22 cellular contexts compared by ENCODE assay signal in the genomic region with DNA sequence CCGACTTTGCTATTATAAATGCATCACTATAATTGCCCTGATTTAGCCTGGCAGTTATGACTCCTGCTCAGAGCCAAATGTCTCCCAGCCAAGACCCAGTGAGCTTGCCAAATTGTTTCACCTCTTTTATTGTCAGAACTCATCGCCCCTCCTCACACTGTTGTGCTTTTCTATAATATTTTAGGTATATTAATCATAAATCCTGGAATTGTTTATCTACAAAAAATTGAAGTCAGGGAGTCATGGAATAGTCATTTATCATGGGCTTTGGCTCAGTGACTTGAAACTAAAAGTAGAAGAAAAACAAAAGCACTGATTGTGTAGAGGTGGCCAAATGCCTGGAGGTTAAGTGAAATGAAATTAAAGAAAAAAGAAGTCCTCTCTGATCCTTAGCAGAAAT.
DNase-seq lines count a peak whose midpoint lies in the region; ATAC-seq and TF ChIP-seq lines count a peak whose summit lies in the region.
"Had no signal": no experiment of that assay in that cellular context is flagged by ENCODE, and none has a peak within 500 bp of the region (broad histone marks: within the 10 kb centered on the region; RNA-seq: fewer than 3 reads in every experiment).

No MANE protein-coding gene starts in this region.

- H3K27me3 ChIP-seq in right cardiac atrium (ENCODE audit: control insufficient read depth, insufficient read depth) (no peaks in the 10 kb centered on the region), foreskin keratinocyte (peaks cover 15% of the 10 kb centered on the region)
- H3K27me3 ChIP-seq: BLaER1 treated with 17β-estradiol and CSF1 and Interleukin-3, amounts not matched to agents 10 nM and 100 nM; right atrium auricular region had no signal

- intact Hi-C loops in right cardiac atrium (cut with DNase I) (no loop called here), cardiac septum (cut with DNase I) (no loop called here)

- no peaks in the 10 kb centered on the region for H3K4me1 Mint-ChIP-seq in activated CD4-positive, alpha-beta memory T cell treated with anti-CD3 and anti-CD28 coated beads, Interleukin-2, amount 10 ng/mL, durations not matched to agents 7 days and 5 days

- H3K27ac Mint-ChIP-seq in activated CD4-positive, alpha-beta memory T cell treated with anti-CD3 and anti-CD28 coated beads, Interleukin-2, amount 10 ng/mL, durations not matched to agents 7 days and 5 days: no peak overlapping the region

- POLR2A ChIA-PET in activated CD4-positive, alpha-beta memory T cell treated with anti-CD3 and anti-CD28 coated beads, Interleukin-2, amount 10 ng/mL, durations not matched to agents 7 days and 5 days (lab: Charles Lee): no interaction called here

- CTCF ChIA-PET in activated CD4-positive, alpha-beta memory T cell treated with anti-CD3 and anti-CD28 coated beads, Interleukin-2, amount 10 ng/mL, durations not matched to agents 7 days and 5 days (lab: Charles Lee): no interaction called here

- ATAC-seq in right cardiac atrium (peak; percentile 28 to 60), HG03378 (IDR thresholded peaks at IDR 0.05; ENCODE audit: unreplicated experiment) (no peak), foreskin keratinocyte (no peak)

- H3K4me3 Mint-ChIP-seq in activated CD4-positive, alpha-beta memory T cell treated with anti-CD3 and anti-CD28 coated beads, Interleukin-2, amount 10 ng/mL, durations not matched to agents 7 days and 5 days: no peak overlapping the region

- in situ Hi-C loops in astrocyte of the cerebellum (cut with HindIII; ENCODE audit: low sequenced_read_pairs): no loop called here

- H3K27me3 Mint-ChIP-seq in activated CD4-positive, alpha-beta memory T cell treated with anti-CD3 and anti-CD28 coated beads, Interleukin-2, amount 10 ng/mL, durations not matched to agents 7 days and 5 days: no peaks in the 10 kb centered on the region

- H3K4me1 ChIP-seq in right cardiac atrium (ENCODE audit: control insufficient read depth, insufficient read depth, low read length) (no peaks in the 10 kb centered on the region), foreskin keratinocyte (no peaks in the 10 kb centered on the region)
- H3K4me1 ChIP-seq: BLaER1 treated with 17β-estradiol and CSF1 and Interleukin-3, amounts not matched to agents 10 nM and 100 nM; right atrium auricular region had no signal

- DNase-seq in right cardiac atrium: no peak
- DNase-seq in cardiac septum (ENCODE audit: low spot score): no peak
- peak; percentile 31 for DNase-seq in astrocyte of the cerebellum (ENCODE audit: low read depth)
- peak; percentile 76 for DNase-seq in foreskin melanocyte
- no peak for DNase-seq in NCI-H748 treated with DMSO at 0.1 percent for 48 hours (lab: John Stamatoyannopoulos, UW)
- DNase-seq in foreskin keratinocyte: no peak
- no peak for DNase-seq in activated CD4-positive, alpha-beta memory T cell treated with anti-CD3 and anti-CD28 coated beads, Interleukin-2, amount 10 ng/mL, durations not matched to agents 7 days and 5 days
- DNase-seq: activated CD4-positive, alpha-beta T cell treated with anti-CD3 and anti-CD28 coated beads, Interleukin-2, amount 50 U/mL, for 48 hours; activated CD4-positive, CD25-positive, alpha-beta regulatory T cell; activated gamma-delta T cell; Calu3; caudate nucleus; erythroblast; GOT3; Kasumi-1; mesendoderm; NCI-H2081 treated with DMSO at 0.1 percent for 48 hours; NCI-H524; RPMI8226 had no signal

- no peaks in the 10 kb centered on the region for H3K9me3 ChIP-seq in right cardiac atrium (ENCODE audit: control insufficient read depth, low read length)
- H3K9me3 ChIP-seq: right atrium auricular region had no signal

- TF ChIP-seq CTCF in astrocyte of the cerebellum (IDR thresholded peaks at IDR 0.05; ENCODE audit: low read depth, low read length, missing control alignments): no peak
- no peak for TF ChIP-seq CTCF in foreskin keratinocyte (conservative IDR thresholded peaks at IDR 0.05)

- H3K9me3 Mint-ChIP-seq in activated CD4-positive, alpha-beta memory T cell treated with anti-CD3 and anti-CD28 coated beads, Interleukin-2, amount 10 ng/mL, durations not matched to agents 7 days and 5 days: no peaks in the 10 kb centered on the region

- H3K27ac ChIP-seq in right cardiac atrium (ENCODE audit: low read length): no peak overlapping the region
- no peak overlapping the region for H3K27ac ChIP-seq in foreskin keratinocyte
- H3K27ac ChIP-seq: BLaER1 treated with 17β-estradiol and CSF1 and Interleukin-3, amounts not matched to agents 10 nM and 100 nM; right atrium auricular region had no signal

- H3K4me3 ChIP-seq in right cardiac atrium (ENCODE audit: low read length) (no peak overlapping the region), astrocyte of the cerebellum (ENCODE audit: low read depth, low read length) (no peak overlapping the region)
- H3K4me3 ChIP-seq: BLaER1 treated with 17β-estradiol and CSF1 and Interleukin-3, amounts not matched to agents 10 nM and 100 nM; right atrium auricular region had no signal

- no peaks in the 10 kb centered on the region for H3K36me3 Mint-ChIP-seq in activated CD4-positive, alpha-beta memory T cell treated with anti-CD3 and anti-CD28 coated beads, Interleukin-2, amount 10 ng/mL, durations not matched to agents 7 days and 5 days (ENCODE audit: low read depth)

- 33% methylated on average over 2 of the region's 2 CpGs for WGBS in right cardiac atrium

Comparison
In these comparisons a context has a peak if more than half of its experiments do, and no peak if none do; other contexts are left out.
1. ATAC-seq: peak in right cardiac atrium (2 of 2); none in HG03378 (single experiment) and foreskin keratinocyte (single experiment).
2. DNase-seq: peak in astrocyte of the cerebellum (single experiment) and foreskin melanocyte (single experiment); none in right cardiac atrium (0 of 3), cardiac septum (single experiment), NCI-H748 treated with DMSO at 0.1 percent for 48 hours (single experiment), foreskin keratinocyte (0 of 2) and activated CD4-positive, alpha-beta memory T cell treated with anti-CD3 and anti-CD28 coated beads, Interleukin-2, amount 10 ng/mL, durations not matched to agents 7 days and 5 days (single experiment).